ENCODE assay signal across 17 cellular contexts in genomic region chr6:149077208-149077607, GRCh38.
A peak's percentile ranks its signal among the peaks of the same experiment; 100 is the strongest.
DNase-seq lines count a peak whose midpoint lies in the region; ATAC-seq and TF ChIP-seq lines count a peak whose summit lies in the region.
"Had no signal": no experiment of that assay in that cellular context is flagged by ENCODE, and none has a peak within 500 bp of the region (broad histone marks: within the 10 kb centered on the region; RNA-seq: fewer than 3 reads in every experiment).

No MANE protein-coding gene starts in this region.

- H3K27me3 ChIP-seq in brain microvascular endothelial cell (replicated peaks), result no peaks in the 10 kb centered on the region
- no peaks in the 10 kb centered on the region for H3K27me3 ChIP-seq in Caco-2 (replicated peaks; ENCODE audit: control insufficient read depth, insufficient read depth, low read length)
- H3K27me3 ChIP-seq: dorsolateral prefrontal cortex, Peyer's patch had no signal

- POLR2A ChIA-PET in Caco-2 (lab: Charles Lee), result no interaction called here

- H3K9me3 ChIP-seq in Caco-2, result no peaks in the 10 kb centered on the region
- H3K9me3 ChIP-seq: Peyer's patch had no signal

- CTCF ChIA-PET in Caco-2 (lab: Charles Lee), result no interaction called here
- CTCF ChIA-PET in Calu3 (lab: Charles Lee), result no interaction called here

- ATAC-seq in stimulated activated effector memory CD8-positive, alpha-beta T cell treated with anti-CD3 and anti-CD28 coated beads, Interleukin-12 subunit alpha, Interleukin-12 subunit beta, amount 100 ng/mL, for 72 hours, result peak; percentile 77

- no peak overlapping the region for H3K4me3 ChIP-seq in brain microvascular endothelial cell (ENCODE audit: low read depth, low read length)
- H3K4me3 ChIP-seq in Caco-2 (ENCODE audit: low read depth, low read length), result no peak overlapping the region
- H3K4me3 ChIP-seq: dorsolateral prefrontal cortex, Peyer's patch had no signal

- no peaks in the 10 kb centered on the region for H3K9me3 Mint-ChIP-seq in activated T-cell treated with anti-CD3 and anti-CD28 coated beads, Interleukin-2, amount 50 U/mL, for 24 hours
- H3K9me3 Mint-ChIP-seq in stimulated activated effector memory CD8-positive, alpha-beta T cell treated with anti-CD3 and anti-CD28 coated beads, Interleukin-12 subunit alpha, Interleukin-12 subunit beta, amount 100 ng/mL, for 72 hours, result no peaks in the 10 kb centered on the region
- H3K9me3 Mint-ChIP-seq in endothelial cell (ENCODE audit: unreplicated experiment) (no peaks in the 10 kb centered on the region), Caco-2 (ENCODE audit: unreplicated experiment) (no peaks in the 10 kb centered on the region), Calu3 (ENCODE audit: low read depth, unreplicated experiment) (no peaks in the 10 kb centered on the region)

- peak overlapping the region; percentile 52 for H3K27ac ChIP-seq in brain microvascular endothelial cell
- H3K27ac ChIP-seq: Peyer's patch had no signal

- no peaks in the 10 kb centered on the region for H3K27me3 Mint-ChIP-seq in activated T-cell treated with anti-CD3 and anti-CD28 coated beads, Interleukin-2, amount 50 U/mL, for 24 hours
- H3K27me3 Mint-ChIP-seq in endothelial cell (ENCODE audit: unreplicated experiment), result no peaks in the 10 kb centered on the region
- no peaks in the 10 kb centered on the region for H3K27me3 Mint-ChIP-seq in Caco-2 (ENCODE audit: insufficient read depth, unreplicated experiment)
- no peaks in the 10 kb centered on the region for H3K27me3 Mint-ChIP-seq in Calu3 (ENCODE audit: unreplicated experiment)

- BruUV-seq in Caco-2 (replicated peaks; lab: Mats Ljungman, UMichigan) (no TSS peak), Calu3 (replicated peaks; lab: Mats Ljungman, UMichigan) (no TSS peak)

- peaks cover 56% of the 10 kb centered on the region for H3K4me1 Mint-ChIP-seq in activated T-cell treated with anti-CD3 and anti-CD28 coated beads, Interleukin-2, amount 50 U/mL, for 24 hours (ENCODE audit: low read depth)
- H3K4me1 Mint-ChIP-seq in stimulated activated effector memory CD8-positive, alpha-beta T cell treated with anti-CD3 and anti-CD28 coated beads, Interleukin-12 subunit alpha, Interleukin-12 subunit beta, amount 100 ng/mL, for 72 hours, result peaks cover 28% of the 10 kb centered on the region
- H3K4me1 Mint-ChIP-seq in endothelial cell (ENCODE audit: unreplicated experiment) (peaks cover 1% of the 10 kb centered on the region), Caco-2 (ENCODE audit: low read depth, unreplicated experiment) (no peaks in the 10 kb centered on the region), Calu3 (ENCODE audit: low read depth, unreplicated experiment) (no peaks in the 10 kb centered on the region)

- no peaks in the 10 kb centered on the region for H3K36me3 Mint-ChIP-seq in activated T-cell treated with anti-CD3 and anti-CD28 coated beads, Interleukin-2, amount 50 U/mL, for 24 hours (ENCODE audit: low read depth)
- no peaks in the 10 kb centered on the region for H3K36me3 Mint-ChIP-seq in stimulated activated effector memory CD8-positive, alpha-beta T cell treated with anti-CD3 and anti-CD28 coated beads, Interleukin-12 subunit alpha, Interleukin-12 subunit beta, amount 100 ng/mL, for 72 hours
- peaks cover 8% of the 10 kb centered on the region for H3K36me3 Mint-ChIP-seq in endothelial cell (ENCODE audit: low read depth, unreplicated experiment)
- H3K36me3 Mint-ChIP-seq in Caco-2 (ENCODE audit: insufficient read depth, unreplicated experiment), result no peaks in the 10 kb centered on the region
- H3K36me3 Mint-ChIP-seq in Calu3 (ENCODE audit: insufficient read depth, unreplicated experiment), result no peaks in the 10 kb centered on the region

- TF ChIP-seq CTCF in brain microvascular endothelial cell (IDR thresholded peaks at IDR 0.05; ENCODE audit: low read depth, low read length, missing control alignments) (no peak), endothelial cell (IDR thresholded peaks at IDR 0.05; ENCODE audit: unreplicated experiment) (no peak), Caco-2 (IDR thresholded peaks at IDR 0.05; ENCODE audit: insufficient read depth in 1 of 2, low read depth in 1 of 2, low read length in 1 of 2, severe bottlenecking in 1 of 2, unreplicated experiment in 1 of 2) (no peak), Calu3 (IDR thresholded peaks at IDR 0.05; ENCODE audit: unreplicated experiment) (no peak)

- H3K4me3 Mint-ChIP-seq in activated T-cell treated with anti-CD3 and anti-CD28 coated beads, Interleukin-2, amount 50 U/mL, for 24 hours, result peak overlapping the region; percentile 20
- no peak overlapping the region for H3K4me3 Mint-ChIP-seq in stimulated activated effector memory CD8-positive, alpha-beta T cell treated with anti-CD3 and anti-CD28 coated beads, Interleukin-12 subunit alpha, Interleukin-12 subunit beta, amount 100 ng/mL, for 72 hours
- H3K4me3 Mint-ChIP-seq in endothelial cell (ENCODE audit: unreplicated experiment) (no peak overlapping the region), Caco-2 (ENCODE audit: unreplicated experiment) (no peak overlapping the region), Calu3 (ENCODE audit: low read depth, unreplicated experiment) (no peak overlapping the region)
- H3K4me3 Mint-ChIP-seq: nephron progenitor cell had no signal

- H3K36me3 ChIP-seq in brain microvascular endothelial cell (replicated peaks), result no peaks in the 10 kb centered on the region
- no peaks in the 10 kb centered on the region for H3K36me3 ChIP-seq in Caco-2 (ENCODE audit: control insufficient read depth, insufficient read depth, low read length)
- H3K36me3 ChIP-seq: Peyer's patch had no signal

- no peak for DNase-seq in activated T-cell treated with anti-CD3 and anti-CD28 coated beads, Interleukin-2, amount 50 U/mL, for 24 hours
- DNase-seq in activated T-cell treated with anti-CD3 and anti-CD28 coated beads, Interleukin-2, amount 50 U/mL, for 1 hour, result no peak
- peak; percentile 64 for DNase-seq in M059J (ENCODE audit: low read depth)
- DNase-seq in brain microvascular endothelial cell, result peak; percentile 90
- DNase-seq in stimulated activated effector memory CD8-positive, alpha-beta T cell treated with anti-CD3 and anti-CD28 coated beads, Interleukin-12 subunit alpha, Interleukin-12 subunit beta, amount 100 ng/mL, for 72 hours (ENCODE audit: low spot score in 2 of 2), result peak in 1 of 2 donors; percentile 50
- DNase-seq in endothelial cell (ENCODE audit: low spot score), result no peak
- no peak for DNase-seq in Caco-2
- DNase-seq in Calu3, result no peak
- DNase-seq: activated CD8-positive, alpha-beta memory T cell treated with anti-CD3 and anti-CD28 coated beads for 24 hours; amygdala; dorsolateral prefrontal cortex; foreskin fibroblast; Karpas-422; NCI-H2029; NCI-H748 treated with DMSO at 0.1 percent for 48 hours; nephron progenitor cell; Peyer's patch had no signal

- peak overlapping the region; percentile 78 for H3K27ac Mint-ChIP-seq in activated T-cell treated with anti-CD3 and anti-CD28 coated beads, Interleukin-2, amount 50 U/mL, for 24 hours
- peak overlapping the region; percentile 45 for H3K27ac Mint-ChIP-seq in stimulated activated effector memory CD8-positive, alpha-beta T cell treated with anti-CD3 and anti-CD28 coated beads, Interleukin-12 subunit alpha, Interleukin-12 subunit beta, amount 100 ng/mL, for 72 hours
- H3K27ac Mint-ChIP-seq in endothelial cell (ENCODE audit: unreplicated experiment) (no peak overlapping the region), Caco-2 (ENCODE audit: unreplicated experiment) (no peak overlapping the region), Calu3 (ENCODE audit: unreplicated experiment) (no peak overlapping the region)
- H3K27ac Mint-ChIP-seq: nephron progenitor cell had no signal

- in situ Hi-C loops in brain microvascular endothelial cell (cut with HindIII; ENCODE audit: low pct_ligation_motif_present, low sequenced_read_pairs), result loop anchor here (25.0 kb wide), 1 partner anchor 335 kb away; the partner anchor contains the start of gene SUMO4

- intact Hi-C loops in Caco-2 (cut with micrococcal nuclease; ENCODE audit: unreplicated experiment), result no loop called here
- intact Hi-C loops in Calu3 (cut with micrococcal nuclease; ENCODE audit: unreplicated experiment), result no loop called here

- H3K4me1 ChIP-seq in Caco-2, result no peaks in the 10 kb centered on the region; the same call in 1 of the 2 replicates

Comparison
In these comparisons a context has a peak if more than half of its experiments do, and no peak if none do; other contexts are left out.
1. DNase-seq: peak in M059J (single experiment) and brain microvascular endothelial cell (single experiment); none in activated T-cell treated with anti-CD3 and anti-CD28 coated beads, Interleukin-2, amount 50 U/mL, for 24 hours (single experiment), activated T-cell treated with anti-CD3 and anti-CD28 coated beads, Interleukin-2, amount 50 U/mL, for 1 hour (single experiment), endothelial cell (single experiment), Caco-2 (0 of 2) and Calu3 (single experiment).
2. H3K27ac Mint-ChIP-seq: peak in activated T-cell treated with anti-CD3 and anti-CD28 coated beads, Interleukin-2, amount 50 U/mL, for 24 hours (single experiment) and stimulated activated effector memory CD8-positive, alpha-beta T cell treated with anti-CD3 and anti-CD28 coated beads, Interleukin-12 subunit alpha, Interleukin-12 subunit beta, amount 100 ng/mL, for 72 hours (single experiment); none in endothelial cell (single experiment), Caco-2 (single experiment) and Calu3 (single experiment).